33 cellular contexts compared by ENCODE assay signal in the genomic region with DNA sequence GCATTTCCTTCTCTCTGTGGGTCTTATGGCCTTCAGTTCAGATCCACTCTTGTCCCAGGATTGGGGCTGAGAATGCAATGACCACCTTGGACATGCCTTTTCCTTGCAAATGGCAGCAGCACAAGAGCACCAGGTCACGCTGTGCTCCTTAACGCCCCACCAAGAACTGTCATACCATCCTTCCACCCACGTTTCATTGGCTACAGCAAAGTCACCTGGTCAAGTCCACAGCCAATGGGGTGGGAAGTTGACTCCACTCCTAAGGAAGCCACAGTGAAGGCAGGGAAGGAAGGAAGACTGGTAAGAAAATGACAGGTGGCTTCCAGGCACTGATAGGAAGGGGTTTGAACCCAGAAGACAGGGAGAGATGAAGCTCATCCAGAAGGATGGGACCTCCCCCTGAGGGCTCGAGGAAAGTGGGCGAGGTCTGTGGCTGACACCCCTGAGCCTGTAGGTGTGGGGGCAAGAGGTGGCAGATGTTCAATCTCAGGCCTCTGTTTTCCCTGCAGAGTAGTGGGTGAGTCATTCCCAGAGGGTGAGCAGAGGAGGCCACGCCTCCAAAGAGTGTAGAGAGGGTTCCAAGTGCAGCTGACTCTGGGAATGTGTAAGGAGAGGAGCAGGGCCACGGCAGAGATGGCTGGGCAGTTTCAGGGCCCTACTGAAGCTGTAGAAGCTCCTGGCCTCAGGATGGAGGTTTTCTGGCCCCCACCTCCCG.
DNase-seq lines count a peak whose midpoint lies in the region; ATAC-seq and TF ChIP-seq lines count a peak whose summit lies in the region.
"Had no signal": no experiment of that assay in that cellular context is flagged by ENCODE, and none has a peak within 500 bp of the region (broad histone marks: within the 10 kb centered on the region; RNA-seq: fewer than 3 reads in every experiment).

No MANE protein-coding gene starts in this region.

- ATAC-seq in GM21529 (IDR thresholded peaks at IDR 0.05; ENCODE audit: unreplicated experiment) (peak; percentile 77), PC-3 (no peak), HG02571 (IDR thresholded peaks at IDR 0.05; ENCODE audit: unreplicated experiment) (no peak)
- ATAC-seq: activated CD4-positive, CD25-positive, alpha-beta regulatory T cell treated with anti-CD3 and anti-CD28 coated beads, Interleukin-2, amount 50 U/mL, for 24 hours had no signal

- no peaks in the 10 kb centered on the region for H3K79me2 ChIP-seq in PC-3 (ENCODE audit: low read length)

- H3K4me3 Mint-ChIP-seq in activated naive CD4-positive, alpha-beta T cell treated with anti-CD3 and anti-CD28 coated beads, Interleukin-2, amount 50 U/mL, for 24 hours: no peak overlapping the region
- H3K4me3 Mint-ChIP-seq: activated naive CD8-positive, alpha-beta T cell treated with anti-CD3 and anti-CD28 coated beads, Interleukin-2, amount 10 ng/mL, durations not matched to agents 7 days and 5 days; HFFc6; neural crest cell; stimulated activated naive CD8-positive, alpha-beta T cell treated with anti-CD3 and anti-CD28 coated beads, Interleukin-15, Interleukin-2, amounts not matched to agents 100 ng/mL and 50 ng/mL, for 24 hours had no signal

- no peak overlapping the region for H3K9ac ChIP-seq in PC-3 (ENCODE audit: low read length)
- no peak overlapping the region for H3K9ac ChIP-seq in colonic mucosa (ENCODE audit: low read depth in 2 of 2, low read length in 2 of 2)
- H3K9ac ChIP-seq: SK-N-SH had no signal

- peaks cover 32% of the 10 kb centered on the region for H3K27me3 ChIP-seq in PC-3 (ENCODE audit: low read length)
- no peaks in the 10 kb centered on the region for H3K27me3 ChIP-seq in colonic mucosa
- H3K27me3 ChIP-seq: ascending aorta, ovary, uterus had no signal

- H2AFZ ChIP-seq in PC-3 (ENCODE audit: low read length): no peak overlapping the region

- BruUV-seq in PC-3 (replicated peaks; lab: Mats Ljungman, UMichigan): no TSS peak

- H3F3A ChIP-seq in PC-3 (ENCODE audit: low read length, unreplicated experiment): no peaks in the 10 kb centered on the region

- H3K27ac Mint-ChIP-seq in activated naive CD4-positive, alpha-beta T cell treated with anti-CD3 and anti-CD28 coated beads, Interleukin-2, amount 50 U/mL, for 24 hours: peak overlapping the region; percentile 78
- H3K27ac Mint-ChIP-seq: activated naive CD8-positive, alpha-beta T cell treated with anti-CD3 and anti-CD28 coated beads, Interleukin-2, amount 10 ng/mL, durations not matched to agents 7 days and 5 days; CD4-positive, CD25-positive, alpha-beta regulatory T cell; HFFc6; stimulated activated naive CD8-positive, alpha-beta T cell treated with anti-CD3 and anti-CD28 coated beads, Interleukin-15, Interleukin-2, amounts not matched to agents 100 ng/mL and 50 ng/mL, for 24 hours had no signal

- no peak for DNase-seq in activated naive CD4-positive, alpha-beta T cell (lab: John Stamatoyannopoulos, UW)
- DNase-seq in PC-3: peak; percentile 23
- DNase-seq in islet precursor cell: peak; percentile 58
- DNase-seq in NCI-H146 treated with DMSO at 0.1 percent for 48 hours (lab: John Stamatoyannopoulos, UW; ENCODE audit: unreplicated experiment): no peak
- no peak for DNase-seq in colonic mucosa
- DNase-seq: activated effector memory CD4-positive, alpha-beta T cell treated with Interleukin-2 at 50 U/mL for 16 hours; activated naive CD8-positive, alpha-beta T cell treated with anti-CD3 and anti-CD28 coated beads, Interleukin-2, amount 10 ng/mL, durations not matched to agents 7 days and 5 days; activated T-cell treated with anti-CD3 and anti-CD28 coated beads for 4 hours; AML-193; CD4-positive, CD25-positive, alpha-beta regulatory T cell; cortex of kidney; effector memory CD4-positive, alpha-beta T cell; HFFc6; kidney; NCI-H1105; NCI-H1930; NCI-H2171 treated with DMSO at 0.1 percent for 48 hours; NCI-H510A; OCI-M1; ovary; SK-N-SH; small intestine; stimulated activated CD4-positive, alpha-beta T cell treated with anti-CD3 and anti-CD28 coated beads, Interleukin-1b, Interleukin-23, amount 100 ng/mL, for 48 hours; uterus had no signal

- H3K9me2 ChIP-seq in PC-3 (replicated peaks; ENCODE audit: low read length): no peaks in the 10 kb centered on the region
- H3K9me2 ChIP-seq: SK-N-SH had no signal

- H3K9me3 Mint-ChIP-seq in activated naive CD4-positive, alpha-beta T cell treated with anti-CD3 and anti-CD28 coated beads, Interleukin-2, amount 50 U/mL, for 24 hours: no peaks in the 10 kb centered on the region
- H3K9me3 Mint-ChIP-seq: neural crest cell; stimulated activated naive CD8-positive, alpha-beta T cell treated with anti-CD3 and anti-CD28 coated beads, Interleukin-15, Interleukin-2, amounts not matched to agents 100 ng/mL and 50 ng/mL, for 24 hours had no signal

- peaks cover 3% of the 10 kb centered on the region for H3K27me3 Mint-ChIP-seq in activated naive CD4-positive, alpha-beta T cell treated with anti-CD3 and anti-CD28 coated beads, Interleukin-2, amount 50 U/mL, for 24 hours

- H3K4me3 ChIP-seq in PC-3 (ENCODE audit: low read length): no peak overlapping the region
- H3K4me3 ChIP-seq in colonic mucosa: no peak overlapping the region
- H3K4me3 ChIP-seq: ascending aorta, ovary, thoracic aorta, uterus had no signal

- H3K27ac ChIP-seq in PC-3 (ENCODE audit: low read length) (no peak overlapping the region), colonic mucosa (no peak overlapping the region)
- H3K27ac ChIP-seq: ascending aorta, epithelial cell of prostate, ovary, thoracic aorta, uterus had no signal

- no peaks in the 10 kb centered on the region for H4K20me1 ChIP-seq in PC-3 (ENCODE audit: low read length)

- CTCF ChIA-PET in PC-3 (lab: Charles Lee): no interaction called here

- no peaks in the 10 kb centered on the region for H3K4me1 Mint-ChIP-seq in activated naive CD4-positive, alpha-beta T cell treated with anti-CD3 and anti-CD28 coated beads, Interleukin-2, amount 50 U/mL, for 24 hours
- H3K4me1 Mint-ChIP-seq: CD4-positive, CD25-positive, alpha-beta regulatory T cell had no signal

- no peaks in the 10 kb centered on the region for H3K4me1 ChIP-seq in PC-3 (ENCODE audit: insufficient read depth, low read length)
- H3K4me1 ChIP-seq in colonic mucosa: no peaks in the 10 kb centered on the region
- H3K4me1 ChIP-seq: ascending aorta, uterus had no signal

- POLR2A ChIA-PET in PC-3 (lab: Charles Lee; ENCODE audit: unreplicated experiment): no interaction called here

- no peaks in the 10 kb centered on the region for H3K36me3 ChIP-seq in PC-3 (ENCODE audit: low read depth, low read length)
- no peaks in the 10 kb centered on the region for H3K36me3 ChIP-seq in colonic mucosa
- H3K36me3 ChIP-seq: ascending aorta, ovary, thoracic aorta, uterus had no signal

- no peak overlapping the region for H3K4me2 ChIP-seq in PC-3 (ENCODE audit: low read length)
- H3K4me2 ChIP-seq: SK-N-SH had no signal

- H3K9me3 ChIP-seq in PC-3 (ENCODE audit: low read length) (no peaks in the 10 kb centered on the region), colonic mucosa (no peaks in the 10 kb centered on the region)
- H3K9me3 ChIP-seq: ascending aorta, ovary, SK-N-SH, thoracic aorta, uterus had no signal

- no peaks in the 10 kb centered on the region for H3K36me3 Mint-ChIP-seq in activated naive CD4-positive, alpha-beta T cell treated with anti-CD3 and anti-CD28 coated beads, Interleukin-2, amount 50 U/mL, for 24 hours
- H3K36me3 Mint-ChIP-seq: activated naive CD8-positive, alpha-beta T cell treated with anti-CD3 and anti-CD28 coated beads, Interleukin-2, amount 10 ng/mL, durations not matched to agents 7 days and 5 days; CD4-positive, CD25-positive, alpha-beta regulatory T cell had no signal

- intact Hi-C loops in PC-3 (cut with micrococcal nuclease) (no loop called here), colonic mucosa (cut with DNase I) (no loop called here)

- TF ChIP-seq CTCF in PC-3 (conservative IDR thresholded peaks at IDR 0.05; ENCODE audit: low read depth, low read length): no peak
- no peak for TF ChIP-seq CTCF in colonic mucosa (IDR thresholded peaks at IDR 0.05)

Comparison
In these comparisons a context has a peak if more than half of its experiments do, and no peak if none do; other contexts are left out.
1. DNase-seq: peak in PC-3 (single experiment) and islet precursor cell (single experiment); none in activated naive CD4-positive, alpha-beta T cell (0 of 4), NCI-H146 treated with DMSO at 0.1 percent for 48 hours (single experiment) and colonic mucosa (single experiment).